In the genomic region with DNA sequence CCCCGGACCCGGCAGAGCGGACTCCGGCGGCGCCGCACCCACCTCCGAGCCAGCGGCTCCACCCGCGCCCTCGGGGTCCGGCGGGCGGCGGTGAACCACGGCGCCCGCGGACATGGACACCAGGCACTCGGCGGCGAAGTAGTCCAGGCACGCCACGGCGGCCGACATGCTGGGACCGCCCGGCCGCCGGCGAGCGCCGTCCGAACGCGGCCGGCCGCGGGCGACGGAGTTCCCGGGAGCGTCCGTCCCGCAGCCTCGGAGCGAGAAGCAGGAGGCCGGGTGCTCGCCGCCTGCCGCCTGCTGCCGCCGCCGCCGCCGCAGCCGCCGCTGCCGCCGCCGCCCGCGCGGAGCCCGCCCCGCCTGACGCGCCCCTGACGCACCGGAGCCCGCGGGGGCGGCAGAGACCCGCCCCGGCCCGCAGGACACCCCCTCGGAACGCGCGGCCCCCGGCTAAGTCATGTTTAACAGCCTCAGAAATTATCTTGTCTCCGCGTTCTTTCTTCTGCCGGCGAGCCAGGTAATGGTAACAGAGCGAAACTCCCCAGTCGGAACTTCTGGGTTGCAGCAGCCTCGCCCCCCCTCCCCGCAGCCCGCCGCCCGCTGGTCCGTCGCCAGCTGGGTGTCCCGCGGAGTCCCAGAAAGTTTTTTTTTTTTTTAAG, we compare ENCODE assay signal across 8 cellular contexts. TPM values are rescaled to one million over a fixed set of nuclear protein-coding genes. Genes with fewer than 3 reads are reported as not detected.
DNase-seq lines count a peak whose midpoint lies in the region; ATAC-seq and TF ChIP-seq lines count a peak whose summit lies in the region.

A gene (minus strand): TSS at position 342 of the 659 bp plus-strand sequence. CDS start 174 bp downstream, at position 168.

- H3K27me3 ChIP-seq in body of pancreas (peaks cover 0 to 6% of the 10 kb centered on the region in 2 donors), left lung (peaks cover 81 to 100% of the 10 kb centered on the region in 2 donors)

- H3K27ac ChIP-seq in body of pancreas, result peak within 1 kb of the TSS in 3 of 4 donors; percentile 33 to 72 (median 56)
- H3K27ac ChIP-seq in left lung, result no peak within 1 kb of the TSS

- H3K9me3 ChIP-seq in body of pancreas (peaks cover 0 to 10% (median 0%) of the 10 kb centered on the region in 3 donors), left lung (peaks cover 0 to 15% of the 10 kb centered on the region in 2 donors)

- no peak for TF ChIP-seq CTCF in body of pancreas (IDR thresholded peaks at IDR 0.05)
- no peak for TF ChIP-seq CTCF in left lung (IDR thresholded peaks at IDR 0.05)

- DNase-seq in ACHN, result peak; percentile 33
- peak; percentile 52 for DNase-seq in SK-MEL-5 (ENCODE audit: low read depth, low spot score)
- DNase-seq in body of pancreas, result peak; percentile 31 to 66 (median 58)
- peak in 1 of 2 donors; percentile 83 for DNase-seq in left lung
- peak; percentile 45 for DNase-seq in stimulated activated CD8-positive, alpha-beta memory T cell treated with anti-CD3 and anti-CD28 coated beads, Interleukin-4, amount 100 ng/mL, for 48 hours
- no peak for DNase-seq in NCI-H446 (lab: John Stamatoyannopoulos, UW)

- H3K4me1 ChIP-seq in body of pancreas (peaks cover 6% of the 10 kb centered on the region), left lung (no peaks in the 10 kb centered on the region)

- no peaks in the 10 kb centered on the region for H3K36me3 ChIP-seq in body of pancreas (replicated peaks in 1 of 2; ENCODE audit: insufficient read depth in 1 of 2, low read depth in 2 of 2)
- H3K36me3 ChIP-seq in left lung, result no peaks in the 10 kb centered on the region

- intact Hi-C loops in body of pancreas (cut with DNase I) (no loop called here), left lung (cut with DNase I) (no loop called here)

- no peak for TF ChIP-seq POLR2A in body of pancreas (IDR thresholded peaks at IDR 0.05)

- ATAC-seq in GM19463 (IDR thresholded peaks at IDR 0.05; ENCODE audit: unreplicated experiment) (peak; percentile 45), body of pancreas (peak; percentile 74), left lung (peak; percentile 71), HG03565 (IDR thresholded peaks at IDR 0.05; ENCODE audit: unreplicated experiment) (no peak)

- in situ Hi-C loops in ACHN (cut with HindIII; ENCODE audit: low pct_ligation_motif_present, low pct_unique_long_range_greater_than_20kb, low sequenced_read_pairs), result no loop called here
- in situ Hi-C loops in SK-MEL-5 (cut with HindIII; ENCODE audit: low pct_unique_long_range_greater_than_20kb, low sequenced_read_pairs), result no loop called here

- WGBS in body of pancreas, 2 donors, result 1 to 3% methylated on average over 14 to 62 of the region's 97 CpGs

- H3K4me3 ChIP-seq in body of pancreas (peak within 1 kb of the TSS in 1 of 2 donors; percentile 40), left lung (peak within 1 kb of the TSS; percentile 21 to 46)

RNA-seq across cellular contexts. Expression of the gene that starts here (rescaled TPM):
- 0.69 and 1.0 TPM in 2 replicates for total RNA-seq in SK-MEL-5 (2014; rRNA removed; shearing (Covaris generic))
- polyA plus RNA-seq in SK-MEL-5 (2015; cell fraction: cytosol; rRNA removed), result 1.9 and 2.7 TPM in 2 replicates
- 1.2 and 2.8 TPM in 2 replicates for polyA plus RNA-seq in SK-MEL-5 (2015; cell fraction: nucleus; rRNA removed)
- total RNA-seq in body of pancreas (1 to 10 TPM in 1 of 2 donors, not detected in 1; 1.6 TPM), left lung (under 1 TPM in 1 of 2 donors, not detected in 1; 0.29 TPM)

Comparison
In these comparisons a context has a peak if more than half of its experiments do, and no peak if none do; other contexts are left out.
1. Peak in ATAC-seq and H3K4me3 ChIP-seq in left lung; RNA of the gene not detected or under 1 TPM.
2. DNase-seq: peak in ACHN (single experiment), SK-MEL-5 (single experiment), body of pancreas (4 of 4) and stimulated activated CD8-positive, alpha-beta memory T cell treated with anti-CD3 and anti-CD28 coated beads, Interleukin-4, amount 100 ng/mL, for 48 hours (single experiment); none in NCI-H446 (0 of 2).
3. H3K27ac ChIP-seq: peak in body of pancreas (3 of 4); none in left lung (0 of 2).